2 cellular contexts compared by ENCODE assay signal in the genomic region with DNA sequence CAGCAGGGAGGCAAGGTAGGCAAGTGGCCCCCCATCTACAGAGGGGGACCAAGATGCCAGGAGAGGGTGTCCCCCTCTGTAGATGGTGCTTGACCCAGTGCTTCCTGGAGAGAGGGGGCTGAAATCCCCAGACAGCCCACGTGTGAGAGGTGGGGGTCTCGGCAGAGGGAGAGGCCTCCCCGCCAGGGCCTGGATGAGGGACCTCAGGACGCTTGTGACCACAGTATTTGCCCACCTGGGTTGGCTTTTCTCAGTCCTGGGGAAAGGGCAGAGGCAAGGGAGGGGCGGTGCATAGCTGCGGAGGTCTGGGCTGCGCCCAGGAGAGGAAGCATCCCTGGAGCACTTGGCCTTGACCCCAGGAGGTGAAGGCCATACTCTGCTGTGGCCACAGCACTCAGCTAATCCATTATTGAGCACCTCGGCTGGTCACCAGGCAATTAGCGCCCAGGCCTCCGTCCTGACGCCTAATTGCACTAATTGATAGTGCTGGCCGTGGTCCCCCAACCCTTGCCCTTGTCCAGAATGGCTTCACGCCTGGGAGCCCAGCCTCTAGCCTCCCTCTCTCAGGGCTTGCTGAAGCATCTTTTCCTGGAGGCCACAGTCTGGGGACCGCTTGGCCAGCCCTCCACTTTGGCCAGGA.
TF ChIP-seq lines count a peak whose summit lies in the region.

No MANE protein-coding gene starts in this region.

TF ChIP-seq in SK-N-SH, 30 proteins besides CTCF, POLR2A, EP300 and RAD21 (continued from another document):
- TF ChIP-seq, protein P1, sequence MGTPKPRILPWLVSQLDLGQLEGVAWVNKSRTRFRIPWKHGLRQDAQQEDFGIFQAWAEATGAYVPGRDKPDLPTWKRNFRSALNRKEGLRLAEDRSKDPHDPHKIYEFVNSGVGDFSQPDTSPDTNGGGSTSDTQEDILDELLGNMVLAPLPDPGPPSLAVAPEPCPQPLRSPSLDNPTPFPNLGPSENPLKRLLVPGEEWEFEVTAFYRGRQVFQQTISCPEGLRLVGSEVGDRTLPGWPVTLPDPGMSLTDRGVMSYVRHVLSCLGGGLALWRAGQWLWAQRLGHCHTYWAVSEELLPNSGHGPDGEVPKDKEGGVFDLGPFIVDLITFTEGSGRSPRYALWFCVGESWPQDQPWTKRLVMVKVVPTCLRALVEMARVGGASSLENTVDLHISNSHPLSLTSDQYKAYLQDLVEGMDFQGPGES (IDR thresholded peaks at IDR 0.05; ENCODE audit: low read depth, low read length): no peak
- no peak for TF ChIP-seq POLR2AphosphoS5 (IDR thresholded peaks at IDR 0.05; ENCODE audit: low read depth, low read length)
- TF ChIP-seq, protein P2, sequence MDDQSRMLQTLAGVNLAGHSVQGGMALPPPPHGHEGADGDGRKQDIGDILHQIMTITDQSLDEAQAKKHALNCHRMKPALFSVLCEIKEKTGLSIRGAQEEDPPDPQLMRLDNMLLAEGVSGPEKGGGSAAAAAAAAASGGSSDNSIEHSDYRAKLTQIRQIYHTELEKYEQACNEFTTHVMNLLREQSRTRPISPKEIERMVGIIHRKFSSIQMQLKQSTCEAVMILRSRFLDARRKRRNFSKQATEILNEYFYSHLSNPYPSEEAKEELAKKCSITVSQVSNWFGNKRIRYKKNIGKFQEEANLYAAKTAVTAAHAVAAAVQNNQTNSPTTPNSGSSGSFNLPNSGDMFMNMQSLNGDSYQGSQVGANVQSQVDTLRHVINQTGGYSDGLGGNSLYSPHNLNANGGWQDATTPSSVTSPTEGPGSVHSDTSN (IDR thresholded peaks at IDR 0.05): no peak
TF ChIP-seq in SK-N-SH: peak in this region for 0.

TF ChIP-seq in SK-N-SH treated with all-trans-retinoic acid at 6 μM for 48 hours, 23 proteins besides CTCF, POLR2A, EP300 and RAD21 (continued from another document):
- TF ChIP-seq, protein P3, sequence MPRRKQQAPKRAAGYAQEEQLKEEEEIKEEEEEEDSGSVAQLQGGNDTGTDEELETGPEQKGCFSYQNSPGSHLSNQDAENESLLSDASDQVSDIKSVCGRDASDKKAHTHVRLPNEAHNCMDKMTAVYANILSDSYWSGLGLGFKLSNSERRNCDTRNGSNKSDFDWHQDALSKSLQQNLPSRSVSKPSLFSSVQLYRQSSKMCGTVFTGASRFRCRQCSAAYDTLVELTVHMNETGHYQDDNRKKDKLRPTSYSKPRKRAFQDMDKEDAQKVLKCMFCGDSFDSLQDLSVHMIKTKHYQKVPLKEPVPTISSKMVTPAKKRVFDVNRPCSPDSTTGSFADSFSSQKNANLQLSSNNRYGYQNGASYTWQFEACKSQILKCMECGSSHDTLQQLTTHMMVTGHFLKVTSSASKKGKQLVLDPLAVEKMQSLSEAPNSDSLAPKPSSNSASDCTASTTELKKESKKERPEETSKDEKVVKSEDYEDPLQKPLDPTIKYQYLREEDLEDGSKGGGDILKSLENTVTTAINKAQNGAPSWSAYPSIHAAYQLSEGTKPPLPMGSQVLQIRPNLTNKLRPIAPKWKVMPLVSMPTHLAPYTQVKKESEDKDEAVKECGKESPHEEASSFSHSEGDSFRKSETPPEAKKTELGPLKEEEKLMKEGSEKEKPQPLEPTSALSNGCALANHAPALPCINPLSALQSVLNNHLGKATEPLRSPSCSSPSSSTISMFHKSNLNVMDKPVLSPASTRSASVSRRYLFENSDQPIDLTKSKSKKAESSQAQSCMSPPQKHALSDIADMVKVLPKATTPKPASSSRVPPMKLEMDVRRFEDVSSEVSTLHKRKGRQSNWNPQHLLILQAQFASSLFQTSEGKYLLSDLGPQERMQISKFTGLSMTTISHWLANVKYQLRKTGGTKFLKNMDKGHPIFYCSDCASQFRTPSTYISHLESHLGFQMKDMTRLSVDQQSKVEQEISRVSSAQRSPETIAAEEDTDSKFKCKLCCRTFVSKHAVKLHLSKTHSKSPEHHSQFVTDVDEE (CRISPR knock-in tag; IDR thresholded peaks at IDR 0.05): no peak
- TF ChIP-seq PPARA (CRISPR knock-in tag; IDR thresholded peaks at IDR 0.05; ENCODE audit: borderline replicate concordance) (no peak), ZNF8 (CRISPR knock-in tag; IDR thresholded peaks at IDR 0.05) (no peak), ARNTL (CRISPR knock-in tag; IDR thresholded peaks at IDR 0.05; ENCODE audit: borderline replicate concordance, low read depth) (no peak), ISL1 (CRISPR knock-in tag; IDR thresholded peaks at IDR 0.05) (no peak), ZNF565 (CRISPR knock-in tag; conservative IDR thresholded peaks at IDR 0.05; ENCODE audit: low read depth) (no peak), SNAI2 (CRISPR knock-in tag; IDR thresholded peaks at IDR 0.05) (no peak), ZNF70 (CRISPR knock-in tag; IDR thresholded peaks at IDR 0.05) (no peak), ZC3H10 (CRISPR knock-in tag; IDR thresholded peaks at IDR 0.05) (no peak), GLIS3 (CRISPR knock-in tag; IDR thresholded peaks at IDR 0.05) (no peak), TOX (CRISPR knock-in tag; IDR thresholded peaks at IDR 0.05; ENCODE audit: borderline replicate concordance) (no peak), CSRNP3 (CRISPR knock-in tag; IDR thresholded peaks at IDR 0.05) (no peak), ZFP30 (CRISPR knock-in tag; IDR thresholded peaks at IDR 0.05) (no peak), RARB (CRISPR knock-in tag; IDR thresholded peaks at IDR 0.05) (no peak)
- TF ChIP-seq, protein P4, sequence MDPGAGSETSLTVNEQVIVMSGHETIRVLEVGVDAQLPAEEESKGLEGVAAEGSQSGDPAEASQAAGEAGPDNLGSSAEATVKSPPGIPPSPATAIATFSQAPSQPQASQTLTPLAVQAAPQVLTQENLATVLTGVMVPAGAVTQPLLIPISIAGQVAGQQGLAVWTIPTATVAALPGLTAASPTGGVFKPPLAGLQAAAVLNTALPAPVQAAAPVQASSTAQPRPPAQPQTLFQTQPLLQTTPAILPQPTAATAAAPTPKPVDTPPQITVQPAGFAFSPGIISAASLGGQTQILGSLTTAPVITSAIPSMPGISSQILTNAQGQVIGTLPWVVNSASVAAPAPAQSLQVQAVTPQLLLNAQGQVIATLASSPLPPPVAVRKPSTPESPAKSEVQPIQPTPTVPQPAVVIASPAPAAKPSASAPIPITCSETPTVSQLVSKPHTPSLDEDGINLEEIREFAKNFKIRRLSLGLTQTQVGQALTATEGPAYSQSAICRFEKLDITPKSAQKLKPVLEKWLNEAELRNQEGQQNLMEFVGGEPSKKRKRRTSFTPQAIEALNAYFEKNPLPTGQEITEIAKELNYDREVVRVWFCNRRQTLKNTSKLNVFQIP (CRISPR knock-in tag; IDR thresholded peaks at IDR 0.05; ENCODE audit: borderline replicate concordance, low read depth): no peak
- TF ChIP-seq, protein P5, sequence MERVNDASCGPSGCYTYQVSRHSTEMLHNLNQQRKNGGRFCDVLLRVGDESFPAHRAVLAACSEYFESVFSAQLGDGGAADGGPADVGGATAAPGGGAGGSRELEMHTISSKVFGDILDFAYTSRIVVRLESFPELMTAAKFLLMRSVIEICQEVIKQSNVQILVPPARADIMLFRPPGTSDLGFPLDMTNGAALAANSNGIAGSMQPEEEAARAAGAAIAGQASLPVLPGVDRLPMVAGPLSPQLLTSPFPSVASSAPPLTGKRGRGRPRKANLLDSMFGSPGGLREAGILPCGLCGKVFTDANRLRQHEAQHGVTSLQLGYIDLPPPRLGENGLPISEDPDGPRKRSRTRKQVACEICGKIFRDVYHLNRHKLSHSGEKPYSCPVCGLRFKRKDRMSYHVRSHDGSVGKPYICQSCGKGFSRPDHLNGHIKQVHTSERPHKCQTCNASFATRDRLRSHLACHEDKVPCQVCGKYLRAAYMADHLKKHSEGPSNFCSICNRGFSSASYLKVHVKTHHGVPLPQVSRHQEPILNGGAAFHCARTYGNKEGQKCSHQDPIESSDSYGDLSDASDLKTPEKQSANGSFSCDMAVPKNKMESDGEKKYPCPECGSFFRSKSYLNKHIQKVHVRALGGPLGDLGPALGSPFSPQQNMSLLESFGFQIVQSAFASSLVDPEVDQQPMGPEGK (CRISPR knock-in tag; IDR thresholded peaks at IDR 0.05; ENCODE audit: borderline replicate concordance): no peak
